9 cellular contexts compared by ENCODE assay signal in genomic region chr17:7634384-7634783, GRCh38. TPM values are rescaled to one million over a fixed set of nuclear protein-coding genes. Genes with fewer than 3 reads are reported as not detected.
A peak's percentile ranks its signal among the peaks of the same experiment; 100 is the strongest.
DNase-seq lines count a peak whose midpoint lies in the region; ATAC-seq and TF ChIP-seq lines count a peak whose summit lies in the region.
"Had no signal": no experiment of that assay in that cellular context is flagged by ENCODE, and none has a peak within 500 bp of the region (broad histone marks: within the 10 kb centered on the region; RNA-seq: fewer than 3 reads in every experiment).

No MANE protein-coding gene starts in this region.

- DNase-seq in NCI-H2227 (lab: John Stamatoyannopoulos, UW; ENCODE audit: unreplicated experiment) (peak; percentile 39), NCI-H2227 treated with DMSO at 0.1 percent for 48 hours (lab: John Stamatoyannopoulos, UW) (no peak), NCI-H1694 (lab: John Stamatoyannopoulos, UW) (peak; percentile 45), coronary artery (ENCODE audit: low spot score) (no peak), neuronal stem cell (ENCODE audit: low spot score) (peak; percentile 43), NCI-H526 treated with DMSO at 0.1 percent for 48 hours (lab: John Stamatoyannopoulos, UW) (no peak)

- no peak overlapping the region for H4K8ac ChIP-seq in neuronal stem cell (ENCODE audit: low read depth, low read length)

- H3K4ac ChIP-seq in neuronal stem cell (ENCODE audit: low read length): no peak overlapping the region

- no peaks in the 10 kb centered on the region for H3K27me3 ChIP-seq in neuronal stem cell (ENCODE audit: control insufficient read depth in 3 of 3, insufficient read depth in 3 of 3, low read depth in 1 of 3, low read length in 3 of 3)
- H3K27me3 ChIP-seq: BLaER1 treated with 17β-estradiol and CSF1 and Interleukin-3, amounts not matched to agents 10 nM and 100 nM had no signal

- H2BK120ac ChIP-seq in neuronal stem cell (ENCODE audit: low read depth, low read length): no peak overlapping the region

- H3K9ac ChIP-seq in neuronal stem cell (ENCODE audit: low read depth, low read length, poor library complexity): no peak overlapping the region
- H3K9ac ChIP-seq: BLaER1 treated with 17β-estradiol and CSF1 and Interleukin-3, amounts not matched to agents 10 nM and 100 nM had no signal

- peak overlapping the region; percentile 74 for H2AFZ ChIP-seq in neuronal stem cell (ENCODE audit: low read length)

- H3K4me3 ChIP-seq in coronary artery (no peak overlapping the region), neuronal stem cell (ENCODE audit: low read length in 2 of 2) (no peak overlapping the region)
- H3K4me3 ChIP-seq: BLaER1 treated with 17β-estradiol and CSF1 and Interleukin-3, amounts not matched to agents 10 nM and 100 nM had no signal

- H3K23ac ChIP-seq in neuronal stem cell (ENCODE audit: low read depth, low read length, poor library complexity): no peak overlapping the region

- no CpG with 5 or more reads among the region's 5 CpGs for WGBS in neuronal stem cell (ENCODE audit: extremely low coverage in 2 of 2, insufficient read length in 2 of 2, insufficient replicate concordance in 1 of 2), 2 donors

- no peaks in the 10 kb centered on the region for H3K79me1 ChIP-seq in neuronal stem cell (ENCODE audit: low read depth, low read length)

- H3K4me1 ChIP-seq in neuronal stem cell (ENCODE audit: control insufficient read depth in 2 of 2, insufficient read depth in 1 of 2, low read depth in 1 of 2, low read length in 2 of 2): peaks cover 6 to 25% of the 10 kb centered on the region in 2 donors

- ATAC-seq in GM21526 (IDR thresholded peaks at IDR 0.05; ENCODE audit: low FRiP score, unreplicated experiment): no peak
- ATAC-seq in GM21447 (IDR thresholded peaks at IDR 0.05; ENCODE audit: unreplicated experiment): no peak

- H2BK12ac ChIP-seq in neuronal stem cell (ENCODE audit: low read length): no peak overlapping the region

- no peak overlapping the region for H4K91ac ChIP-seq in neuronal stem cell (ENCODE audit: low read depth, low read length, poor library complexity)

- H3K14ac ChIP-seq in neuronal stem cell (ENCODE audit: low read length): no peak overlapping the region

- H3K9me3 ChIP-seq in neuronal stem cell (replicated peaks in 1 of 2; ENCODE audit: control insufficient read depth in 2 of 2, insufficient read depth in 1 of 2, low read depth in 1 of 2, low read length in 2 of 2): no peaks in the 10 kb centered on the region
- H3K9me3 ChIP-seq: BLaER1 treated with 17β-estradiol and CSF1 and Interleukin-3, amounts not matched to agents 10 nM and 100 nM had no signal

- no peak overlapping the region for H2BK15ac ChIP-seq in neuronal stem cell (ENCODE audit: low read length)

- TF ChIP-seq CTCF in coronary artery (IDR thresholded peaks at IDR 0.05): peak; percentile 14

- H3K18ac ChIP-seq in neuronal stem cell (ENCODE audit: low read length): no peak overlapping the region

- H2BK5ac ChIP-seq in neuronal stem cell (ENCODE audit: low read length): no peak overlapping the region

- H3K36me3 ChIP-seq in neuronal stem cell (replicated peaks in 1 of 2; ENCODE audit: control insufficient read depth in 2 of 2, insufficient read depth in 2 of 2, low read length in 2 of 2): no peaks in the 10 kb centered on the region
- H3K36me3 ChIP-seq: BLaER1 treated with 17β-estradiol and CSF1 and Interleukin-3, amounts not matched to agents 10 nM and 100 nM had no signal

- no peak overlapping the region for H2AK5ac ChIP-seq in neuronal stem cell (ENCODE audit: low read depth, low read length)

- H3K4me2 ChIP-seq in neuronal stem cell (ENCODE audit: insufficient read depth, low read length, poor library complexity, severe bottlenecking): no peak overlapping the region

- no peak overlapping the region for H3K27ac ChIP-seq in coronary artery
- no peak overlapping the region for H3K27ac ChIP-seq in neuronal stem cell (replicated peaks; ENCODE audit: low read length)
- H3K27ac ChIP-seq: BLaER1 treated with 17β-estradiol and CSF1 and Interleukin-3, amounts not matched to agents 10 nM and 100 nM had no signal

RNA-seq across cellular contexts. Expression of gene SHBG, which starts 4.4 kb away (rescaled TPM):
- 1.7 TPM for polyA plus RNA-seq in neuronal stem cell (2013, experiment 1 of 2)
- polyA plus RNA-seq in neuronal stem cell (2013, experiment 2 of 2): 1.6 TPM

RNA-seq across cellular contexts. Expression of gene SAT2, which starts 6.8 kb away (rescaled TPM):
- polyA plus RNA-seq in neuronal stem cell (2013, experiment 1 of 2): 108 TPM
- polyA plus RNA-seq in neuronal stem cell (2013, experiment 2 of 2): 102 TPM

RNA-seq across cellular contexts. Expression of gene ATP1B2, which starts 16.3 kb away (rescaled TPM):
- polyA plus RNA-seq in neuronal stem cell (2013, experiment 1 of 2): 42.2 TPM
- 43.5 TPM for polyA plus RNA-seq in neuronal stem cell (2013, experiment 2 of 2)

RNA-seq across cellular contexts. Expression of gene FXR2, which starts 19.7 kb away (rescaled TPM):
- 51.8 TPM for polyA plus RNA-seq in neuronal stem cell (2013, experiment 1 of 2)
- 52.7 TPM for polyA plus RNA-seq in neuronal stem cell (2013, experiment 2 of 2)

RNA-seq across cellular contexts. Expression of gene SOX15, which starts 44.5 kb away (rescaled TPM):
- 10.1 TPM for polyA plus RNA-seq in neuronal stem cell (2013, experiment 1 of 2)
- 9.9 TPM for polyA plus RNA-seq in neuronal stem cell (2013, experiment 2 of 2)

Comparison
In these comparisons a context has a peak if more than half of its experiments do, and no peak if none do; other contexts are left out.
1. DNase-seq: peak in NCI-H2227 (single experiment), NCI-H1694 (single experiment) and neuronal stem cell (single experiment); none in NCI-H2227 treated with DMSO at 0.1 percent for 48 hours (single experiment), coronary artery (single experiment) and NCI-H526 treated with DMSO at 0.1 percent for 48 hours (single experiment).